8 cellular contexts compared by ENCODE assay signal in the genomic region with DNA sequence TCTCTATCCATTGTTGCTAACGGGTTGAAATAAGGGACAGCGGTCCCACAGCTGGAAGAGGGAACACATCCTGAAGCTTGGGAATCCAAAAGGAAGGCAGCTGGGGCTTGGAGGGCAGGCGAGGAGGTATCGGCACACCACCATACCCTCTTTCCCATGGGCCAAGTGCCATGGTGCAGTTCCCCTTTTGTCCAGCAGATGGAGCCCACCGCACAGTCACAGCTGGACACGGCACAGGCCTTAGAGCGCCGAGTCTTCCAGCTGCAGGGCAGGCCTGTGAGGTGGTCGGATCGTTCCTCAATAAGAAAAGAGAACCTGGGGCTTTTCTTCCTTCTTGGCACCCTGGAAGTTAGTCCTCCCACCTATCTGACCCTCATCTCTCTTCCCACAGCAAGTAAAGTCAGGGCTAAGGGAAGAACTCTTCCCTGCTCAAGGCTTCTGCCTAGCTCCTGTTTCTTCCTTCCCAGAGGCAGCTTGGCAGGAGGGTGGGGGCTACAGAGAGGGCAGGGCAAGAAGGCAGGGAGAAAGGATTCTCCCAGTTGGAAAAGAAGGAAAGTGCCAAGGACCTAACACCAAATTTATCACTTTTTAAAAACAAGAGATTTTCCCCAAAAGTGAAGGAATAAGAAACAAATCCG. TPM values are rescaled to one million over a fixed set of nuclear protein-coding genes. Genes with fewer than 3 reads are reported as not detected.
A peak's percentile ranks its signal among the peaks of the same experiment; 100 is the strongest.
DNase-seq lines count a peak whose midpoint lies in the region; ATAC-seq and TF ChIP-seq lines count a peak whose summit lies in the region.

No MANE protein-coding gene starts in this region.

- TF ChIP-seq POLR2A in prostate gland (IDR thresholded peaks at IDR 0.05): no peak
- peak in 1 of 2 donors; percentile 18 for TF ChIP-seq POLR2A in uterus (IDR thresholded peaks at IDR 0.05)

- H3K4me3 ChIP-seq in cardiac muscle cell (no peak overlapping the region), prostate gland (no peak overlapping the region), uterus (no peak overlapping the region)

- ATAC-seq in GM21526 (IDR thresholded peaks at IDR 0.05; ENCODE audit: low FRiP score, unreplicated experiment): peak; percentile 91

- H3K36me3 ChIP-seq in cardiac muscle cell (peaks cover 16% of the 10 kb centered on the region), prostate gland (no peaks in the 10 kb centered on the region), uterus (no peaks in the 10 kb centered on the region)

- DNase-seq in G401 (ENCODE audit: low spot score) (peak; percentile 74), HT1080 (ENCODE audit: low read depth) (peak; percentile 67), SK-N-DZ (ENCODE audit: low spot score) (peak; percentile 63), cardiac muscle cell (ENCODE audit: low read depth in 1 of 2, low spot score in 1 of 2) (peak; percentile 82 to 85), prostate gland (ENCODE audit: low spot score) (peak; percentile 69), uterus (peak; percentile 80 to 89)
- peak; percentile 87 for DNase-seq in activated naive CD4-positive, alpha-beta T cell treated with anti-CD3 and anti-CD28 coated beads, Interleukin-2, amount 10 ng/mL, durations not matched to agents 7 days and 5 days

- H3K27me3 ChIP-seq in cardiac muscle cell (no peaks in the 10 kb centered on the region), prostate gland (replicated peaks; ENCODE audit: insufficient read depth) (no peaks in the 10 kb centered on the region), uterus (no peaks in the 10 kb centered on the region)

- peaks cover 42% of the 10 kb centered on the region for H3K27me3 Mint-ChIP-seq in activated naive CD4-positive, alpha-beta T cell treated with anti-CD3 and anti-CD28 coated beads, Interleukin-2, amount 10 ng/mL, durations not matched to agents 7 days and 5 days

- H3K9me3 ChIP-seq in cardiac muscle cell (ENCODE audit: low read depth) (no peaks in the 10 kb centered on the region), prostate gland (no peaks in the 10 kb centered on the region), uterus (no peaks in the 10 kb centered on the region)

- H3K4me3 Mint-ChIP-seq in activated naive CD4-positive, alpha-beta T cell treated with anti-CD3 and anti-CD28 coated beads, Interleukin-2, amount 10 ng/mL, durations not matched to agents 7 days and 5 days: no peak overlapping the region

- CTCF ChIA-PET in activated naive CD4-positive, alpha-beta T cell treated with anti-CD3 and anti-CD28 coated beads, Interleukin-2, amount 10 ng/mL, durations not matched to agents 7 days and 5 days (lab: Charles Lee): interaction anchor here (0.5 to 5.4 kb wide), 17 partner anchors 8 to 647 kb away, joined by 3 to 58 read pairs (median 7); no protein-coding TSS in a partner anchor

- H3K27ac ChIP-seq in cardiac muscle cell (no peak overlapping the region), prostate gland (no peak overlapping the region), uterus (peak overlapping the region in 1 of 2 donors; percentile 19)

- no peaks in the 10 kb centered on the region for H3K9me3 Mint-ChIP-seq in activated naive CD4-positive, alpha-beta T cell treated with anti-CD3 and anti-CD28 coated beads, Interleukin-2, amount 10 ng/mL, durations not matched to agents 7 days and 5 days

- no peak overlapping the region for H3K27ac Mint-ChIP-seq in activated naive CD4-positive, alpha-beta T cell treated with anti-CD3 and anti-CD28 coated beads, Interleukin-2, amount 10 ng/mL, durations not matched to agents 7 days and 5 days

- H3K4me1 Mint-ChIP-seq in activated naive CD4-positive, alpha-beta T cell treated with anti-CD3 and anti-CD28 coated beads, Interleukin-2, amount 10 ng/mL, durations not matched to agents 7 days and 5 days: no peaks in the 10 kb centered on the region

- 11% methylated on average over 11 of the region's 11 CpGs for WGBS in prostate gland

- H3K4me1 ChIP-seq in cardiac muscle cell (ENCODE audit: low read depth) (no peaks in the 10 kb centered on the region), prostate gland (replicated peaks) (no peaks in the 10 kb centered on the region), uterus (no peaks in the 10 kb centered on the region)

- intact Hi-C loops in prostate gland (cut with DNase I): loop anchor here (5.0 kb wide), 1 partner anchor 377 kb away; no protein-coding TSS in a partner anchor
- intact Hi-C loops in uterus (cut with DNase I; ENCODE audit: low total_unique reads): no loop called here

- peaks cover 7% of the 10 kb centered on the region for H3K36me3 Mint-ChIP-seq in activated naive CD4-positive, alpha-beta T cell treated with anti-CD3 and anti-CD28 coated beads, Interleukin-2, amount 10 ng/mL, durations not matched to agents 7 days and 5 days

- in situ Hi-C loops in G401 (cut with HindIII; ENCODE audit: low sequenced_read_pairs): no loop called here

- TF ChIP-seq CTCF in cardiac muscle cell (IDR thresholded peaks at IDR 0.05; ENCODE audit: low read depth, low read length): peak; percentile 99
- peak; percentile 90 to 98 (median 94) for TF ChIP-seq CTCF in prostate gland (IDR thresholded peaks at IDR 0.05)
- peak; percentile 93 to 98 (median 96) for TF ChIP-seq CTCF in uterus (IDR thresholded peaks at IDR 0.05)

RNA-seq across cellular contexts. Expression of gene PPP1R1A, which starts 8.6 kb away (rescaled TPM):
- total RNA-seq in G401 (2014; rRNA removed; shearing (Covaris generic)): not detected in 2 replicates
- not detected in 2 replicates for total RNA-seq in HT1080 (2014; rRNA removed; shearing (Covaris generic))
- polyA plus RNA-seq in HT1080 (2015; cell fraction: cytosol; rRNA removed): not detected in 2 replicates
- polyA plus RNA-seq in HT1080 (2015; cell fraction: nucleus; rRNA removed): not detected in 2 replicates
- not detected in 2 replicates for polyA plus RNA-seq in SK-N-DZ (2014; cell fraction: cytosol; rRNA removed)
- 0.59 TPM in 1 of 2 replicates, not detected in the other for polyA plus RNA-seq in SK-N-DZ (2014; cell fraction: nucleus; rRNA removed)
- 138 and 154 TPM in 2 replicates for total RNA-seq in cardiac muscle cell
- polyA plus RNA-seq in cardiac muscle cell: 196 and 266 TPM in 2 replicates
- 10 to 100 TPM in 1 of 2 donors, under 1 TPM in 1; 0.87 to 12.0 TPM for total RNA-seq in prostate gland
- total RNA-seq in uterus: 1 to 10 TPM in 3 of 4 donors, under 1 TPM in 1; 0.76 to 9.0 (median 2.4) TPM

RNA-seq across cellular contexts. Expression of gene PDE1B, which starts 30.4 kb away (rescaled TPM):
- total RNA-seq in G401 (2014; rRNA removed; shearing (Covaris generic)): not detected in 2 replicates
- total RNA-seq in HT1080 (2014; rRNA removed; shearing (Covaris generic)): not detected in 2 replicates
- polyA plus RNA-seq in HT1080 (2015; cell fraction: cytosol; rRNA removed): not detected in 2 replicates
- not detected in 2 replicates for polyA plus RNA-seq in HT1080 (2015; cell fraction: nucleus; rRNA removed)
- polyA plus RNA-seq in SK-N-DZ (2014; cell fraction: cytosol; rRNA removed): 0.03 TPM in 1 of 2 replicates, not detected in the other
- 0.20 TPM in 1 of 2 replicates, not detected in the other for polyA plus RNA-seq in SK-N-DZ (2014; cell fraction: nucleus; rRNA removed)
- total RNA-seq in cardiac muscle cell (17.0 and 23.7 TPM in 2 replicates), prostate gland (1 to 10 TPM in 1 of 2 donors, under 1 TPM in 1; 0.96 to 3.5 TPM), uterus (10 to 100 TPM in 2 of 4 donors, 1 to 10 TPM in 2; 1.5 to 25.9 (median 13.4) TPM)
- 22.1 and 25.6 TPM in 2 replicates for polyA plus RNA-seq in cardiac muscle cell

RNA-seq across cellular contexts. Expression of gene LACRT, which starts 54.9 kb away (rescaled TPM):
- not detected in 2 replicates for total RNA-seq in G401 (2014; rRNA removed; shearing (Covaris generic))
- not detected in 2 replicates for total RNA-seq in HT1080 (2014; rRNA removed; shearing (Covaris generic))
- not detected in 2 replicates for polyA plus RNA-seq in HT1080 (2015; cell fraction: cytosol; rRNA removed)
- not detected in 2 replicates for polyA plus RNA-seq in HT1080 (2015; cell fraction: nucleus; rRNA removed)
- not detected in 2 replicates for polyA plus RNA-seq in SK-N-DZ (2014; cell fraction: cytosol; rRNA removed)
- polyA plus RNA-seq in SK-N-DZ (2014; cell fraction: nucleus; rRNA removed): not detected in 2 replicates
- total RNA-seq in cardiac muscle cell: not detected in 2 replicates
- not detected in 2 replicates for polyA plus RNA-seq in cardiac muscle cell
- not detected for total RNA-seq in prostate gland
- total RNA-seq in uterus: not detected

Comparison
In these comparisons a context has a peak if more than half of its experiments do, and no peak if none do; other contexts are left out.
1. RNA of gene PPP1R1A, which starts 8.6 kb away (total RNA-seq): 138 to 154 TPM in cardiac muscle cell; 0.87 to 12.0 TPM in prostate gland, 0.76 to 9.0 TPM in uterus, not detected in G401 and not detected in HT1080; every median in the first group is over 10 times any median in the second.
2. Peak in every context shown above with its lines, with median percentiles within 50 percentile points of each other: DNase-seq and CTCF ChIP-seq.